ENCODE assay signal across 24 cellular contexts in the genomic region with DNA sequence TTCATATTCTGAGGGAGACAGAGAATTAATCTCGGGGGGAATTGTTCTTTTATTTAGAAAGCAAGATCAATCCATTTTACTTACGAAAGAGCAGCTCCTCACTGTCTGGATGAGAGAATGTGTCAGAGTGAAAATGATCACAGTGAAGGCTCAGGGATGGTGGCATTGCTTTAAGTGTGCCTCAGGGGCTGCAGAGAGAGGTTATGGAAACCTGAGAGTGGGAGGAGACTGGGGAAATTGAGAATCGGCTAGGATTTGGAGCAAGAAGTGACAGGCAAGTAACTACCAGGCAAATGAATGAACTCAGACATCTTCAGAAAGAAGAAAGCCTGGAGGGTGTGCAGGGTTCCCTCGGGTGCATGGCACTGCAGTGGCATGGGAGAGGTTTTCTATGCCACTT. TPM values are rescaled to one million over a fixed set of nuclear protein-coding genes. Genes with fewer than 3 reads are reported as not detected.
DNase-seq lines count a peak whose midpoint lies in the region; ATAC-seq and TF ChIP-seq lines count a peak whose summit lies in the region.
"Had no signal": no experiment of that assay in that cellular context is flagged by ENCODE, and none has a peak within 500 bp of the region (broad histone marks: within the 10 kb centered on the region; RNA-seq: fewer than 3 reads in every experiment).

No MANE protein-coding gene starts in this region.

- DNase-seq in NCI-H2107 treated with DMSO at 0.1 percent for 48 hours (lab: John Stamatoyannopoulos, UW; ENCODE audit: unreplicated experiment), result peak; percentile 5
- DNase-seq in NCI-H2107 (lab: John Stamatoyannopoulos, UW), result no peak
- DNase-seq in ascending aorta (ENCODE audit: low spot score in 2 of 2), result no peak
- no peak for DNase-seq in nephron progenitor cell
- DNase-seq in type B pancreatic cell (ENCODE audit: extremely low spot score, unreplicated experiment), result no peak
- no peak for DNase-seq in activated naive CD4-positive, alpha-beta T cell treated with anti-CD3 and anti-CD28 coated beads, Interleukin-2, amount 50 U/mL, for 16 hours
- DNase-seq in effector memory CD8-positive, alpha-beta T cell, result no peak
- DNase-seq in NCI-H446 (lab: John Stamatoyannopoulos, UW), result no peak
- DNase-seq: AML-193, GF-D8, GM23248, HCEC 1CT, Kasumi-1, MG63, NCI-H1048, NCI-H1436 treated with DMSO at 0.1 percent for 48 hours, NCI-H2029 treated with DMSO at 0.1 percent for 48 hours, NCI-H2227 treated with DMSO at 0.1 percent for 48 hours, NCI-H524, PC-9, SIG-M5 had no signal

- no peak overlapping the region for H3K4me3 ChIP-seq in ascending aorta
- H3K4me3 ChIP-seq: GM23248, MG63, PC-9 had no signal

- peaks cover 0 to 4% of the 10 kb centered on the region in 2 donors for H3K36me3 ChIP-seq in ascending aorta
- H3K36me3 ChIP-seq: MG63 had no signal

- ATAC-seq in effector memory CD8-positive, alpha-beta T cell (replicated peaks), result no peak

- H3K27me3 Mint-ChIP-seq in nephron progenitor cell (ENCODE audit: low read depth, poor library complexity) (peaks cover 2% of the 10 kb centered on the region), type B pancreatic cell (no peaks in the 10 kb centered on the region)
- H3K27me3 Mint-ChIP-seq in effector memory CD8-positive, alpha-beta T cell, result peaks cover 14 to 43% of the 10 kb centered on the region in 2 donors

- H3K4me1 Mint-ChIP-seq in nephron progenitor cell (peaks cover 61% of the 10 kb centered on the region), type B pancreatic cell (ENCODE audit: unreplicated experiment) (peaks cover 23% of the 10 kb centered on the region)
- peaks cover 2% of the 10 kb centered on the region in 2 donors for H3K4me1 Mint-ChIP-seq in effector memory CD8-positive, alpha-beta T cell (ENCODE audit: low read depth in 2 of 2)

- intact Hi-C loops in ascending aorta (cut with DNase I), result no loop called here

- peak overlapping the region; percentile 59 to 76 for H3K27ac ChIP-seq in ascending aorta
- H3K27ac ChIP-seq: 22Rv1, GM23248, PC-9, RWPE1 had no signal

- H3K9me3 Mint-ChIP-seq in nephron progenitor cell (no peaks in the 10 kb centered on the region), type B pancreatic cell (no peaks in the 10 kb centered on the region)
- H3K9me3 Mint-ChIP-seq in effector memory CD8-positive, alpha-beta T cell, result no peaks in the 10 kb centered on the region
- H3K9me3 Mint-ChIP-seq: CD14-positive monocyte had no signal

- H3K36me3 Mint-ChIP-seq in nephron progenitor cell (ENCODE audit: low read depth) (no peaks in the 10 kb centered on the region), type B pancreatic cell (no peaks in the 10 kb centered on the region)
- no peaks in the 10 kb centered on the region for H3K36me3 Mint-ChIP-seq in effector memory CD8-positive, alpha-beta T cell (ENCODE audit: insufficient read depth)

- H3K9me3 ChIP-seq in ascending aorta, result no peaks in the 10 kb centered on the region
- H3K9me3 ChIP-seq: MG63 had no signal

- H3K27ac Mint-ChIP-seq in nephron progenitor cell (peak overlapping the region; percentile 51), type B pancreatic cell (peak overlapping the region; percentile 4)
- H3K27ac Mint-ChIP-seq in effector memory CD8-positive, alpha-beta T cell, result no peak overlapping the region
- H3K27ac Mint-ChIP-seq: CD14-positive monocyte had no signal

- peaks cover 0 to 7% of the 10 kb centered on the region in 2 donors for H3K4me1 ChIP-seq in ascending aorta

- H3K4me3 Mint-ChIP-seq in nephron progenitor cell (no peak overlapping the region), type B pancreatic cell (no peak overlapping the region)
- H3K4me3 Mint-ChIP-seq in effector memory CD8-positive, alpha-beta T cell, result no peak overlapping the region
- H3K4me3 Mint-ChIP-seq: CD14-positive monocyte had no signal

- no peak for TF ChIP-seq CTCF in ascending aorta (IDR thresholded peaks at IDR 0.05)
- TF ChIP-seq CTCF in nephron progenitor cell (IDR thresholded peaks at IDR 0.05), result no peak
- TF ChIP-seq CTCF in type B pancreatic cell (conservative IDR thresholded peaks at IDR 0.05), result no peak

- no peaks in the 10 kb centered on the region for H3K27me3 ChIP-seq in ascending aorta
- H3K27me3 ChIP-seq: MG63 had no signal

RNA-seq across cellular contexts. Expression of a gene that starts 34.2 kb away (rescaled TPM):
- total RNA-seq in ascending aorta, result 4.7 TPM
- total RNA-seq in type B pancreatic cell (ENCODE audit: low replicate concordance), result 40.2 and 43.5 TPM in 2 replicates

RNA-seq across cellular contexts. Expression of a gene that starts 38.2 kb away (rescaled TPM):
- total RNA-seq in ascending aorta, result 97.1 TPM
- total RNA-seq in type B pancreatic cell (ENCODE audit: low replicate concordance), result 83.6 and 108 TPM in 2 replicates

Comparison
In these comparisons a context has a peak if more than half of its experiments do, and no peak if none do; other contexts are left out.
1. H3K27ac Mint-ChIP-seq: peak in nephron progenitor cell (single experiment) and type B pancreatic cell (single experiment); none in effector memory CD8-positive, alpha-beta T cell (0 of 2).